Comparison of ENCODE assay signal across 23 cellular contexts in the genomic region with DNA sequence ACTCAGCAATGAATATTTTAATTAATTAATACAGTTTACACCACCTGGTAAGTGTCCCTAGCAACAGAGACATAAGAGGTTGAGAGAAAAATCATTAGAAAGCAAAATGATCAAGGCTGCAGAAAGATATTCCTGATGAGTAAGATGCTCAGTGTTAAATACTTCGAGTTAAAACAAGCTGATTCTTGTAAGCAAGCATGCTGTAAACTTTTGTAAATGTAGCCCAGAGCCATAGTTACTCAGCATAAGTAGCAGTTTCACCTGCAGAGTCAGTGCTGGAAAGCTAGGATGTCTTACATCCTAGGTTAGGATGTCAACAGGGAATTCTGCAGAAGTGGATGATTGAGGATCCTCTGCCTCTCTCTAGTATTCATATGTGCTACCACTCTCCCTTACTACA. TPM values are rescaled to one million over a fixed set of nuclear protein-coding genes. Genes with fewer than 3 reads are reported as not detected.
DNase-seq lines count a peak whose midpoint lies in the region; ATAC-seq, FAIRE-seq and TF ChIP-seq lines count a peak whose summit lies in the region.
"Had no signal": no experiment of that assay in that cellular context is flagged by ENCODE, and none has a peak within 500 bp of the region (broad histone marks: within the 10 kb centered on the region; RNA-seq: fewer than 3 reads in every experiment).

No MANE protein-coding gene starts in this region.

- H2AFZ ChIP-seq in neuronal stem cell (ENCODE audit: low read length): no peak overlapping the region
- H2AFZ ChIP-seq: GM23248 had no signal

- no peak overlapping the region for H3K14ac ChIP-seq in neuronal stem cell (ENCODE audit: low read length)

- H3K4me1 ChIP-seq in neuronal stem cell (ENCODE audit: control insufficient read depth in 2 of 2, insufficient read depth in 1 of 2, low read depth in 1 of 2, low read length in 2 of 2): no peaks in the 10 kb centered on the region
- H3K4me1 ChIP-seq: BE2C, Caco-2 had no signal

- CTCF ChIA-PET in RWPE1 (lab: Yijun Ruan, JAX): interaction anchor here (0.9 kb wide), 1 partner anchor 10 kb away, joined by 5 read pairs; no protein-coding TSS in a partner anchor

- peaks cover 0 to 5% of the 10 kb centered on the region in 2 donors for H3K36me3 Mint-ChIP-seq in CD14-positive monocyte

- H3K9ac ChIP-seq in neuronal stem cell (ENCODE audit: low read depth, low read length, poor library complexity): no peak overlapping the region
- H3K9ac ChIP-seq: GM23248 had no signal

- FAIRE-seq in bronchial epithelial cell (lab: Jason Lieb, UNC): no peak
- FAIRE-seq: A204.1, D721Med, G401.6, GM19239, HTR-8/SVneo, K562 had no signal

- H3K9me3 ChIP-seq in neuronal stem cell (replicated peaks in 1 of 2; ENCODE audit: control insufficient read depth in 2 of 2, insufficient read depth in 1 of 2, low read depth in 1 of 2, low read length in 2 of 2): peaks cover 1 to 11% of the 10 kb centered on the region in 2 donors
- H3K9me3 ChIP-seq: BE2C, Caco-2 had no signal

- H3K27ac ChIP-seq in RWPE1 (no peak overlapping the region), neuronal stem cell (replicated peaks; ENCODE audit: low read length) (no peak overlapping the region)
- H3K27ac ChIP-seq: GM23248, HL-60 had no signal

- TF ChIP-seq CTCF in RWPE1 (conservative IDR thresholded peaks at IDR 0.05; ENCODE audit: low read depth) (no peak), bronchial epithelial cell (IDR thresholded peaks at IDR 0.05; ENCODE audit: insufficient read depth, low read length, severe bottlenecking) (no peak), CD14-positive monocyte (IDR thresholded peaks at IDR 0.05) (no peak)

- peak; percentile 45 for DNase-seq in RWPE1 (ENCODE audit: low spot score)
- DNase-seq in bronchial epithelial cell (ENCODE audit: low read depth): peak; percentile 82
- DNase-seq in neuronal stem cell (ENCODE audit: low spot score): no peak
- no peak for DNase-seq in CD14-positive monocyte (ENCODE audit: low spot score)
- DNase-seq: ACHN; BE2C; C1 segment of cervical spinal cord; Caco-2; CD4-positive, alpha-beta T cell; GM23248; HCEC 1CT; IMR-90 had no signal

- H3K4me3 Mint-ChIP-seq in CD14-positive monocyte: no peak overlapping the region
- H3K4me3 Mint-ChIP-seq: CD4-positive, alpha-beta T cell had no signal

- peaks cover 0 to 6% (median 2%) of the 10 kb centered on the region in 7 donors for H3K9me3 Mint-ChIP-seq in CD14-positive monocyte
- H3K9me3 Mint-ChIP-seq: CD4-positive, alpha-beta T cell had no signal

- intact Hi-C loops in CD14-positive monocyte (cut with micrococcal nuclease): no loop called here

- H3K4me2 ChIP-seq in neuronal stem cell (ENCODE audit: insufficient read depth, low read length, poor library complexity, severe bottlenecking): no peak overlapping the region

- no peak overlapping the region for H3K18ac ChIP-seq in neuronal stem cell (ENCODE audit: low read length)

- no peak overlapping the region for H4K91ac ChIP-seq in neuronal stem cell (ENCODE audit: low read depth, low read length, poor library complexity)

- no peak overlapping the region for H3K23ac ChIP-seq in neuronal stem cell (ENCODE audit: low read depth, low read length, poor library complexity)

- no peaks in the 10 kb centered on the region for H3K79me1 ChIP-seq in neuronal stem cell (ENCODE audit: low read depth, low read length)

- no peak overlapping the region for H4K8ac ChIP-seq in neuronal stem cell (ENCODE audit: low read depth, low read length)

- H3K27me3 ChIP-seq in bronchial epithelial cell (ENCODE audit: control insufficient read depth, insufficient read depth, low read length): no peaks in the 10 kb centered on the region
- no peaks in the 10 kb centered on the region for H3K27me3 ChIP-seq in neuronal stem cell (ENCODE audit: control insufficient read depth in 3 of 3, insufficient read depth in 3 of 3, low read depth in 1 of 3, low read length in 3 of 3)

- H2AK5ac ChIP-seq in neuronal stem cell (ENCODE audit: low read depth, low read length): no peak overlapping the region

- no peak overlapping the region for H2BK15ac ChIP-seq in neuronal stem cell (ENCODE audit: low read length)

- no peak overlapping the region for H3K4ac ChIP-seq in neuronal stem cell (ENCODE audit: low read length)

- H3K4me1 Mint-ChIP-seq in CD14-positive monocyte: peaks cover 16% of the 10 kb centered on the region

- no peak overlapping the region for H2BK120ac ChIP-seq in neuronal stem cell (ENCODE audit: low read depth, low read length)

- H3K27me3 Mint-ChIP-seq in CD14-positive monocyte (ENCODE audit: low read depth in 3 of 3): peaks cover 1 to 9% (median 3%) of the 10 kb centered on the region in 3 donors

- POLR2A ChIA-PET in RWPE1 (lab: Yijun Ruan, JAX; ENCODE audit: low non-redundant PET): no interaction called here

- H3K36me3 ChIP-seq in bronchial epithelial cell (ENCODE audit: control insufficient read depth, insufficient read depth, low read length) (no peaks in the 10 kb centered on the region), neuronal stem cell (replicated peaks in 1 of 2; ENCODE audit: control insufficient read depth in 2 of 2, insufficient read depth in 2 of 2, low read length in 2 of 2) (peaks cover 0 to 48% of the 10 kb centered on the region in 2 donors)
- H3K36me3 ChIP-seq: BE2C had no signal

- no peak overlapping the region for H2BK12ac ChIP-seq in neuronal stem cell (ENCODE audit: low read length)

- H3K27ac Mint-ChIP-seq in CD14-positive monocyte: no peak overlapping the region
- H3K27ac Mint-ChIP-seq: CD4-positive, alpha-beta T cell had no signal

- ATAC-seq in esophagus mucosa (peak; percentile 18), GM18520 (IDR thresholded peaks at IDR 0.05; ENCODE audit: unreplicated experiment) (no peak), HG02884 (IDR thresholded peaks at IDR 0.05; ENCODE audit: unreplicated experiment) (no peak)
- ATAC-seq: K562 had no signal

- H2BK5ac ChIP-seq in neuronal stem cell (ENCODE audit: low read length): no peak overlapping the region

- H3K4me3 ChIP-seq in bronchial epithelial cell (ENCODE audit: low read depth, low read length) (no peak overlapping the region), neuronal stem cell (ENCODE audit: low read length in 2 of 2) (no peak overlapping the region)
- H3K4me3 ChIP-seq: GM23248, K562 had no signal

- WGBS in neuronal stem cell (ENCODE audit: extremely low coverage in 2 of 2, insufficient read length in 2 of 2, insufficient replicate concordance in 1 of 2), 2 donors: no CpG with 5 or more reads among the region's 1 CpG

RNA-seq across cellular contexts. Expression of a gene that starts 4.2 kb away (rescaled TPM):
- total RNA-seq in bronchial epithelial cell (not detected in 2 replicates), esophagus mucosa (not detected)
- not detected for polyA plus RNA-seq in neuronal stem cell (2013, experiment 1 of 2)
- polyA plus RNA-seq in neuronal stem cell (2013, experiment 2 of 2): not detected
- polyA plus RNA-seq in CD14-positive monocyte: not detected
- total RNA-seq: Caco-2; CD4-positive, alpha-beta T cell; GM23248; H4; IMR-90; K562 had no signal
- polyA plus RNA-seq: GM23248, IMR-90, K562 had no signal

RNA-seq across cellular contexts. Expression of a gene that starts 25.8 kb away (rescaled TPM):
- 1.0 and 2.9 TPM in 2 replicates for total RNA-seq in bronchial epithelial cell
- total RNA-seq in esophagus mucosa: 7.8 TPM
- 32.9 TPM for polyA plus RNA-seq in neuronal stem cell (2013, experiment 1 of 2)
- 33.9 TPM for polyA plus RNA-seq in neuronal stem cell (2013, experiment 2 of 2)
- polyA plus RNA-seq in CD14-positive monocyte: 10 to 100 TPM; 15.9 to 27.3 TPM

Comparison
In these comparisons a context has a peak if more than half of its experiments do, and no peak if none do; other contexts are left out.
1. DNase-seq: peak in RWPE1 (single experiment) and bronchial epithelial cell (single experiment); none in neuronal stem cell (single experiment) and CD14-positive monocyte (single experiment).